10 cellular contexts compared by ENCODE assay signal in the genomic region with DNA sequence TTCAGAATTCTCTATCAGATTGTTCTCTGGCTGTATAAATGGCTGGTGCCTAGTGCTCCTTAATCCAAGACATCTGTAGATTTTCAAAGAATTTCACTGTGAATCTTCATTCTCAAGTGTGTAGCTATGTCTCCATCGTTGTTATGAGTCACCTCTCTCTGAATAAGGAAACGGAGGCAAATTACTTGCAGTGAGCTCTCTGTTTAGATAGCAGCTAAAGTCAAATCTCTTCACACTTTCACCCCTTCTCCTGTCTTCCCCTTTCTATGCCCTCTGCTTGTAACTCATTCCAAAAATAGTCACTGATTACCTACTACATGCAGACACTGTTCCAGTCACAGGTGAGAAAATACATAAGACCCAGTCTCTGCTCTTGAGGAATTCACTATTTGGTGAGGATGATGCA. TPM values are rescaled to one million over a fixed set of nuclear protein-coding genes. Genes with fewer than 3 reads are reported as not detected.
DNase-seq lines count a peak whose midpoint lies in the region; ATAC-seq, FAIRE-seq and TF ChIP-seq lines count a peak whose summit lies in the region.
"Had no signal": no experiment of that assay in that cellular context is flagged by ENCODE, and none has a peak within 500 bp of the region (broad histone marks: within the 10 kb centered on the region; RNA-seq: fewer than 3 reads in every experiment).

No MANE protein-coding gene starts in this region.

- no peak for DNase-seq in GM18507 (ENCODE audit: extremely low spot score, insufficient read length, low read depth)
- DNase-seq in glomerular visceral epithelial cell (ENCODE audit: extremely low spot score), result peak; percentile 20
- DNase-seq in prostate gland (ENCODE audit: low spot score), result no peak
- no peak for DNase-seq in effector CD8-positive, alpha-beta T cell (lab: John Stamatoyannopoulos, UW)
- no peak for DNase-seq in NCI-H1417 treated with DMSO at 0.1 percent for 48 hours (lab: John Stamatoyannopoulos, UW)
- no peak for DNase-seq in HEK293T (ENCODE audit: extremely low spot score)
- DNase-seq: T-cell had no signal

- no peak for TF ChIP-seq POLR2A in prostate gland (IDR thresholded peaks at IDR 0.05)

- no peaks in the 10 kb centered on the region for H3K27me3 ChIP-seq in prostate gland (replicated peaks; ENCODE audit: insufficient read depth)

- 83% methylated on average over 2 of the region's 2 CpGs for WGBS in prostate gland

- POLR2A ChIA-PET in HEK293T (lab: Yijun Ruan, JAX), result no interaction called here

- no peaks in the 10 kb centered on the region for H3K9me3 ChIP-seq in prostate gland

- CTCF ChIA-PET in HEK293T (lab: Yijun Ruan, JAX), result no interaction called here

- ATAC-seq in GM21717 (IDR thresholded peaks at IDR 0.05; ENCODE audit: unreplicated experiment) (peak; percentile 95), HG03520 (IDR thresholded peaks at IDR 0.05; ENCODE audit: unreplicated experiment) (peak; percentile 81)
- ATAC-seq: T-cell had no signal

- intact Hi-C loops in prostate gland (cut with DNase I), result no loop called here

- peak; percentile 77 for FAIRE-seq in GM18507 (lab: Jason Lieb, UNC)

- H3K4me1 ChIP-seq in prostate gland (replicated peaks), result no peaks in the 10 kb centered on the region

- no peak for TF ChIP-seq CTCF in prostate gland (IDR thresholded peaks at IDR 0.05)

- no peak overlapping the region for H3K27ac ChIP-seq in prostate gland
- H3K27ac ChIP-seq: HL-60 had no signal

- H3K4me3 ChIP-seq in prostate gland, result no peak overlapping the region

- no peaks in the 10 kb centered on the region for H3K36me3 ChIP-seq in prostate gland

TF ChIP-seq in HEK293T, 16 proteins besides CTCF, POLR2A, EP300 and RAD21:
- TF ChIP-seq ZNF384 (IDR thresholded peaks at IDR 0.05) (no peak), TARDBP (IDR thresholded peaks at IDR 0.05) (no peak), PKNOX1 (IDR thresholded peaks at IDR 0.05) (no peak), L3MBTL2 (conservative IDR thresholded peaks at IDR 0.05) (no peak), LEF1 (IDR thresholded peaks at IDR 0.05; ENCODE audit: borderline replicate concordance) (no peak), ARNT (IDR thresholded peaks at IDR 0.05) (no peak), BHLHE40 (IDR thresholded peaks at IDR 0.05; ENCODE audit: borderline replicate concordance) (no peak), SP1 (IDR thresholded peaks at IDR 0.05) (no peak), ELF4 (IDR thresholded peaks at IDR 0.05) (no peak), FOXM1 (IDR thresholded peaks at IDR 0.05; ENCODE audit: borderline replicate concordance) (no peak), HDGF (IDR thresholded peaks at IDR 0.05; ENCODE audit: borderline replicate concordance) (no peak), CTBP1 (IDR thresholded peaks at IDR 0.05; ENCODE audit: borderline replicate concordance) (no peak), FOXK2 (IDR thresholded peaks at IDR 0.05) (no peak), FOXA1 (IDR thresholded peaks at IDR 0.05) (no peak), SUZ12 (IDR thresholded peaks at IDR 0.05) (no peak), NFRKB (IDR thresholded peaks at IDR 0.05) (no peak)

RNA-seq across cellular contexts. Expression of gene CHML, which starts 39.7 kb away (rescaled TPM):
- 10 to 100 TPM in 1 of 2 donors, 1 to 10 TPM in 1; 3.0 to 18.9 TPM for total RNA-seq in prostate gland

RNA-seq across cellular contexts. Expression of gene OPN3, which starts 39.7 kb away (rescaled TPM):
- total RNA-seq in prostate gland, result 10 to 100 TPM; 12.3 to 32.8 TPM

RNA-seq across cellular contexts. Expression of gene WDR64, which starts 51.6 kb away (rescaled TPM):
- total RNA-seq in prostate gland, result under 1 TPM in 1 of 2 donors, not detected in 1; 0.91 TPM
